20 cellular contexts compared by ENCODE assay signal in genomic region chr13:99104396-99104795, GRCh38.
"Had no signal": no experiment of that assay in that cellular context is flagged by ENCODE, and none has a peak within 500 bp of the region (broad histone marks: within the 10 kb centered on the region; RNA-seq: fewer than 3 reads in every experiment).

No MANE protein-coding gene starts in this region.

- ATAC-seq: lower lobe of right lung; psoas muscle; stimulated activated naive B cell treated with anti-CD40 and anti-IgM and Interleukin-4, amounts not matched to agents 10 μg/mL and 1 μg/mL and 100 μg/mL, for 72 hours; stimulated activated naive CD8-positive, alpha-beta T cell treated with anti-CD3 and anti-CD28 coated beads, Interleukin-15, amount 100 ng/mL, for 72 hours had no signal

- DNase-seq: cortex of kidney; dorsolateral prefrontal cortex; effector CD8-positive, alpha-beta T cell; immature natural killer cell; left ventricle myocardium inferior; lower lobe of right lung; psoas muscle; sigmoid colon; stimulated activated CD4-positive, alpha-beta T cell treated with anti-CD3 and anti-CD28 coated beads, Interleukin-2, amount 100 ng/mL, for 24 hours; stimulated activated CD4-positive, alpha-beta T cell treated with anti-CD3 and anti-CD28 coated beads, Interleukin-4, amount 100 ng/mL, for 4 hours; stimulated activated naive B cell treated with anti-CD40 and anti-IgM and Interleukin-4, amounts not matched to agents 10 μg/mL and 1 μg/mL and 100 μg/mL, for 72 hours; stimulated activated naive CD8-positive, alpha-beta T cell treated with anti-CD3 and anti-CD28 coated beads, Interleukin-15, amount 100 ng/mL, for 72 hours; transverse colon had no signal

- H3K4me1 Mint-ChIP-seq: immature natural killer cell, memory B cell had no signal

- H3K9me3 Mint-ChIP-seq: nephron had no signal

- H3K9me3 ChIP-seq: left ventricle myocardium inferior, lower lobe of right lung, neutrophil, psoas muscle, sigmoid colon, thoracic aorta, transverse colon had no signal

- FAIRE-seq: frontal cortex, keratinocyte had no signal

- H3K27ac ChIP-seq: left ventricle myocardium inferior, lower lobe of right lung, neutrophil, psoas muscle, sigmoid colon, skin epidermis, thoracic aorta, transverse colon had no signal

- H3K27me3 Mint-ChIP-seq: stimulated activated naive CD8-positive, alpha-beta T cell treated with anti-CD3 and anti-CD28 coated beads, Interleukin-15, amount 100 ng/mL, for 72 hours had no signal

- H3K4me3 ChIP-seq: lower lobe of right lung, psoas muscle, sigmoid colon, skin epidermis, thoracic aorta, transverse colon had no signal

- H3K27ac Mint-ChIP-seq: immature natural killer cell; memory B cell; stimulated activated naive B cell treated with anti-CD40 and anti-IgM and Interleukin-4, amounts not matched to agents 10 μg/mL and 1 μg/mL and 100 μg/mL, for 72 hours; stimulated activated naive CD8-positive, alpha-beta T cell treated with anti-CD3 and anti-CD28 coated beads, Interleukin-15, amount 100 ng/mL, for 72 hours had no signal

- H3K36me3 ChIP-seq: left ventricle myocardium inferior, lower lobe of right lung, neutrophil, sigmoid colon, thoracic aorta, transverse colon had no signal

- H3K27me3 ChIP-seq: sigmoid colon had no signal

- H3K4me3 Mint-ChIP-seq: immature natural killer cell; memory B cell; stimulated activated naive B cell treated with anti-CD40 and anti-IgM and Interleukin-4, amounts not matched to agents 10 μg/mL and 1 μg/mL and 100 μg/mL, for 72 hours; stimulated activated naive CD8-positive, alpha-beta T cell treated with anti-CD3 and anti-CD28 coated beads, Interleukin-15, amount 100 ng/mL, for 72 hours had no signal

- H3K4me1 ChIP-seq: left ventricle myocardium inferior, lower lobe of right lung, psoas muscle, sigmoid colon, transverse colon had no signal
